Comparison of ENCODE assay signal across 8 cellular contexts in genomic region chr13:30114586-30115256, GRCh38.
DNase-seq lines count a peak whose midpoint lies in the region; ATAC-seq and TF ChIP-seq lines count a peak whose summit lies in the region.

No MANE protein-coding gene starts in this region.

- H3K4me1 ChIP-seq in NT2/D1 (ENCODE audit: insufficient read depth, insufficient read length) = peaks cover 6% of the 10 kb centered on the region
- H3K4me1 ChIP-seq in mucosa of rectum (ENCODE audit: control insufficient read depth in 2 of 2, insufficient read depth in 2 of 2, low read length in 2 of 2) = peaks cover 9 to 15% of the 10 kb centered on the region in 2 donors

- H3K36me3 ChIP-seq in NT2/D1 (ENCODE audit: insufficient read depth, insufficient read length, low read length) (no peaks in the 10 kb centered on the region), mucosa of rectum (ENCODE audit: control insufficient read depth in 2 of 2, insufficient read depth in 2 of 2, low read length in 2 of 2) (no peaks in the 10 kb centered on the region)

- peak; percentile 78 for ATAC-seq in GM19467 (IDR thresholded peaks at IDR 0.05; ENCODE audit: unreplicated experiment)

- no peaks in the 10 kb centered on the region for H3K27me3 ChIP-seq in NT2/D1 (ENCODE audit: insufficient read depth, insufficient read length)
- H3K27me3 ChIP-seq in mucosa of rectum (ENCODE audit: control insufficient read depth in 2 of 2, insufficient read depth in 2 of 2, low read length in 2 of 2) = no peaks in the 10 kb centered on the region

- peaks cover 5% of the 10 kb centered on the region; the same call in 1 of the 2 replicates for H3K9me3 ChIP-seq in NT2/D1 (ENCODE audit: insufficient read depth, low read length)
- no peaks in the 10 kb centered on the region for H3K9me3 ChIP-seq in mucosa of rectum (ENCODE audit: control insufficient read depth in 2 of 2, low read length in 2 of 2)

- peak; percentile 94 for TF ChIP-seq CTCF in epithelial cell of proximal tubule (conservative IDR thresholded peaks at IDR 0.05; ENCODE audit: low read depth, low read length)

- peak overlapping the region; percentile 75 to 83 for H3K27ac ChIP-seq in mucosa of rectum (ENCODE audit: low read depth in 2 of 2, low read length in 2 of 2)

- DNase-seq in COR-L47 (lab: John Stamatoyannopoulos, UW) (peak; percentile 86), HS-27A (ENCODE audit: low read depth) (peak; percentile 19), NT2/D1 (ENCODE audit: low read depth, low spot score) (peak; percentile 73), activated T-cell treated with anti-CD3 and anti-CD28 coated beads for 1 hour (ENCODE audit: low read depth) (peak; percentile 96), epithelial cell of proximal tubule (ENCODE audit: low read depth) (no peak)
- peak; percentile 98 for DNase-seq in stimulated activated CD8-positive, alpha-beta memory T cell treated with anti-CD3 and anti-CD28 coated beads, Interleukin-4, amount 100 ng/mL, for 48 hours

- H3K9ac ChIP-seq in NT2/D1 (ENCODE audit: insufficient read length, low read depth) (peak overlapping the region; percentile 72), mucosa of rectum (ENCODE audit: low read depth in 1 of 2, low read length in 2 of 2) (peak overlapping the region; percentile 68 to 72)

- H3K4me3 ChIP-seq in NT2/D1 (ENCODE audit: insufficient read length, low read depth) (peak overlapping the region; percentile 50), epithelial cell of proximal tubule (ENCODE audit: low read depth, low read length) (peak overlapping the region; percentile 42), mucosa of rectum (ENCODE audit: low read length in 2 of 2) (peak overlapping the region; percentile 54 to 71)
